Comparison of ENCODE assay signal across 8 cellular contexts in genomic region chr11:59810911-59811259, GRCh38. TPM values are rescaled to one million over a fixed set of nuclear protein-coding genes. Genes with fewer than 3 reads are reported as not detected.
DNase-seq lines count a peak whose midpoint lies in the region; ATAC-seq and TF ChIP-seq lines count a peak whose summit lies in the region.

No MANE protein-coding gene starts in this region.

- H3K79me2 ChIP-seq in SU-DHL-6 (ENCODE audit: insufficient read depth, low read length) = peaks cover 17% of the 10 kb centered on the region; the same call in 1 of the 2 replicates

- H3K36me3 ChIP-seq in SU-DHL-6 (ENCODE audit: low read length) (0 out of 2 replicates have a peak, but pooled peaks cover 7% of the 10 kb centered on the region), gastroesophageal sphincter (peaks cover 0 to 32% of the 10 kb centered on the region in 2 donors), spleen (peaks cover 0 to 35% (median 24%) of the 10 kb centered on the region in 6 donors)

- no peaks in the 10 kb centered on the region for H4K20me1 ChIP-seq in SU-DHL-6 (ENCODE audit: low read depth, low read length)

- peak overlapping the region; percentile 57 for H3K4me2 ChIP-seq in SU-DHL-6 (ENCODE audit: low read depth, low read length, poor library complexity, severe bottlenecking)

- no peaks in the 10 kb centered on the region for H3K27me3 ChIP-seq in SU-DHL-6 (ENCODE audit: low read length)
- H3K27me3 ChIP-seq in gastroesophageal sphincter = peaks cover 27% of the 10 kb centered on the region
- no peaks in the 10 kb centered on the region for H3K27me3 ChIP-seq in spleen (replicated peaks in 1 of 7)

- no peaks in the 10 kb centered on the region for H3K9me3 ChIP-seq in SU-DHL-6 (ENCODE audit: insufficient read depth, low read length)
- H3K9me3 ChIP-seq in gastroesophageal sphincter = no peaks in the 10 kb centered on the region
- no peaks in the 10 kb centered on the region for H3K9me3 ChIP-seq in spleen

- 5 to 19% methylated on average over 3 to 8 of the region's 8 CpGs for WGBS in gastroesophageal sphincter (ENCODE audit: low coverage in 1 of 2), 2 donors
- WGBS in spleen, 5 donors = 9 to 20% (median 13%) methylated on average over 8 of the region's 8 CpGs

- TF ChIP-seq EP300 in gastroesophageal sphincter (IDR thresholded peaks at IDR 0.05) = no peak

- H2AFZ ChIP-seq in SU-DHL-6 (ENCODE audit: low read depth, low read length, severe bottlenecking) = peak overlapping the region; percentile 99

- intact Hi-C loops in spleen (cut with DNase I; ENCODE audit: low total_unique reads) = no loop called here

- ATAC-seq in GM21576 (IDR thresholded peaks at IDR 0.05; ENCODE audit: unreplicated experiment) = peak; percentile 1
- no peak for ATAC-seq in gastroesophageal sphincter
- ATAC-seq in HG03432 (IDR thresholded peaks at IDR 0.05; ENCODE audit: unreplicated experiment) = no peak
- no peak for ATAC-seq in HG03378 (IDR thresholded peaks at IDR 0.05; ENCODE audit: unreplicated experiment)

- DNase-seq in spleen (no peak), NCI-H2171 treated with DMSO at 0.1 percent for 48 hours (lab: John Stamatoyannopoulos, UW) (no peak), NCI-H345 (lab: John Stamatoyannopoulos, UW) (no peak)

- no peaks in the 10 kb centered on the region for H3K9me2 ChIP-seq in SU-DHL-6 (replicated peaks; ENCODE audit: insufficient read depth, low read length)

- H3K4me1 ChIP-seq in gastroesophageal sphincter (peaks cover 0 to 16% (median 6%) of the 10 kb centered on the region in 3 donors), spleen (peaks cover 0 to 41% (median 17%) of the 10 kb centered on the region in 6 donors)

- H3K9ac ChIP-seq in SU-DHL-6 (ENCODE audit: low read length) = peak overlapping the region; percentile 78

- H3K4me3 ChIP-seq in SU-DHL-6 (ENCODE audit: insufficient read depth, low read length, poor library complexity, severe bottlenecking) (peak overlapping the region; percentile 76), gastroesophageal sphincter (peak overlapping the region; percentile 76 to 94), spleen (peak overlapping the region; percentile 64 to 93 (median 78))

- TF ChIP-seq POLR2A in gastroesophageal sphincter (IDR thresholded peaks at IDR 0.05) (no peak), spleen (IDR thresholded peaks at IDR 0.05) (no peak)

- H3F3A ChIP-seq in SU-DHL-6 (ENCODE audit: insufficient read depth) = peaks cover 10% of the 10 kb centered on the region; the same call in 1 of the 2 replicates

- TF ChIP-seq CTCF in SU-DHL-6 (IDR thresholded peaks at IDR 0.05; ENCODE audit: insufficient read depth, low read length, poor library complexity, severe bottlenecking) (no peak), gastroesophageal sphincter (IDR thresholded peaks at IDR 0.05) (no peak), spleen (IDR thresholded peaks at IDR 0.05 in 8 of 11, conservative IDR thresholded peaks at IDR 0.05 in 3 of 11) (no peak)

- H3K27ac ChIP-seq in SU-DHL-6 (ENCODE audit: low read depth, low read length) = no peak overlapping the region
- H3K27ac ChIP-seq in gastroesophageal sphincter = peak overlapping the region in 3 of 4 donors; percentile 83 to 87 (median 86)
- peak overlapping the region; percentile 59 to 90 (median 87) for H3K27ac ChIP-seq in spleen

RNA-seq across cellular contexts. Expression of gene MRPL16, which starts 0.3 kb away (rescaled TPM):
- 10 to 100 TPM; 46.2 to 69.0 (median 49.4) TPM for total RNA-seq in gastroesophageal sphincter
- total RNA-seq in spleen = 10 to 100 TPM; 35.6 to 55.9 (median 43.7) TPM
- polyA plus RNA-seq in spleen = 10 to 100 TPM; 65.5 to 78.9 (median 70.7) TPM

RNA-seq across cellular contexts. Expression of gene CBLIF, which starts 34.4 kb away (rescaled TPM):
- total RNA-seq in gastroesophageal sphincter = not detected
- not detected for total RNA-seq in spleen
- polyA plus RNA-seq in spleen = not detected

RNA-seq across cellular contexts. Expression of gene TCN1, which starts 55.4 kb away (rescaled TPM):
- total RNA-seq in gastroesophageal sphincter (10 to 100 TPM in 1 of 4 donors, not detected in 3; 23.8 TPM), spleen (10 to 100 TPM in 4 of 7 donors, 1 to 10 TPM in 3; 1.2 to 18.6 (median 11.6) TPM)
- under 1 TPM; 0.26 to 0.86 (median 0.64) TPM for polyA plus RNA-seq in spleen

RNA-seq across cellular contexts. Expression of gene STX3, which starts 55.7 kb away (rescaled TPM):
- 10 to 100 TPM; 16.6 to 27.1 (median 24.6) TPM for total RNA-seq in gastroesophageal sphincter
- 10 to 100 TPM; 21.6 to 49.3 (median 30.9) TPM for total RNA-seq in spleen
- polyA plus RNA-seq in spleen = 10 to 100 TPM in 1 of 3 donors, 1 to 10 TPM in 2; 5.1 to 10.9 (median 8.1) TPM
